28 cellular contexts compared by ENCODE assay signal in genomic region chr17:52298881-52299280, GRCh38.
"Had no signal": no experiment of that assay in that cellular context is flagged by ENCODE, and none has a peak within 500 bp of the region (broad histone marks: within the 10 kb centered on the region; RNA-seq: fewer than 3 reads in every experiment).

No MANE protein-coding gene starts in this region.

- ATAC-seq: effector memory CD8-positive, alpha-beta T cell; gastrocnemius medialis; left lobe of liver; mucosa of descending colon; natural killer cell treated with Interleukin-12 subunit alpha and Interleukin-12 subunit beta and Interleukin-15 and Interleukin-18, amount 100 ng/mL, for 72 hours; psoas muscle; right cardiac atrium; stimulated activated naive CD8-positive, alpha-beta T cell treated with anti-CD3 and anti-CD28 coated beads, Interleukin-15, amount 100 ng/mL, for 72 hours; upper lobe of right lung had no signal

- H3K4me1 ChIP-seq: gastrocnemius medialis, psoas muscle, suprapubic skin, transverse colon, upper lobe of right lung, uterus had no signal

- H3K27ac ChIP-seq: gastrocnemius medialis, ovary, psoas muscle, skin epidermis, suprapubic skin, transverse colon, upper lobe of right lung, uterus had no signal

- H3K27ac Mint-ChIP-seq: effector memory CD8-positive, alpha-beta T cell; memory B cell; naive B cell; natural killer cell treated with Interleukin-12 subunit alpha and Interleukin-12 subunit beta and Interleukin-15 and Interleukin-18, amount 100 ng/mL, for 72 hours; stimulated activated naive CD8-positive, alpha-beta T cell treated with anti-CD3 and anti-CD28 coated beads, Interleukin-15, amount 100 ng/mL, for 72 hours had no signal

- H3K9me3 ChIP-seq: gastrocnemius medialis, mucosa of descending colon, ovary, psoas muscle, suprapubic skin, transverse colon, upper lobe of right lung, uterus had no signal

- H3K36me3 ChIP-seq: gastrocnemius medialis, ovary, suprapubic skin, transverse colon, upper lobe of right lung, uterus had no signal

- H3K27me3 ChIP-seq: gastrocnemius medialis, ovary, suprapubic skin, transverse colon, upper lobe of right lung, uterus had no signal

- H3K36me3 Mint-ChIP-seq: memory B cell; naive B cell; natural killer cell treated with Interleukin-12 subunit alpha and Interleukin-12 subunit beta and Interleukin-15 and Interleukin-18, amount 100 ng/mL, for 72 hours had no signal

- H3K4me1 Mint-ChIP-seq: memory B cell; naive B cell; stimulated activated naive CD8-positive, alpha-beta T cell treated with anti-CD3 and anti-CD28 coated beads, Interleukin-15, amount 100 ng/mL, for 72 hours had no signal

- DNase-seq: cortex of kidney; effector memory CD8-positive, alpha-beta T cell; erythroblast; gastrocnemius medialis; head of caudate nucleus; kidney; mucosa of descending colon; naive B cell; nucleus accumbens; ovary; posterior cingulate gyrus; psoas muscle; right cardiac atrium; stimulated activated CD4-positive, alpha-beta T cell treated with anti-CD3 and anti-CD28 coated beads, Interleukin-15, amount 100 ng/mL, for 24 hours; stimulated activated CD4-positive, alpha-beta T cell treated with anti-CD3 and anti-CD28 coated beads, Interleukin-4, amount 100 ng/mL, for 1 hour; stimulated activated CD8-positive, alpha-beta memory T cell treated with anti-CD3 and anti-CD28 coated beads, Interleukin-4, amount 100 ng/mL, for 48 hours; stimulated activated naive CD4-positive, alpha-beta T cell; stimulated activated naive CD8-positive, alpha-beta T cell treated with anti-CD3 and anti-CD28 coated beads, Interleukin-15, amount 100 ng/mL, for 72 hours; transverse colon; upper lobe of right lung; uterus had no signal

- H3K27me3 Mint-ChIP-seq: effector memory CD8-positive, alpha-beta T cell; memory B cell; naive B cell; natural killer cell treated with Interleukin-12 subunit alpha and Interleukin-12 subunit beta and Interleukin-15 and Interleukin-18, amount 100 ng/mL, for 72 hours; stimulated activated naive CD8-positive, alpha-beta T cell treated with anti-CD3 and anti-CD28 coated beads, Interleukin-15, amount 100 ng/mL, for 72 hours had no signal

- H3K9me3 Mint-ChIP-seq: stimulated activated naive CD8-positive, alpha-beta T cell treated with anti-CD3 and anti-CD28 coated beads, Interleukin-15, amount 100 ng/mL, for 72 hours had no signal

- H3K4me3 Mint-ChIP-seq: effector memory CD8-positive, alpha-beta T cell; memory B cell; naive B cell; natural killer cell treated with Interleukin-12 subunit alpha and Interleukin-12 subunit beta and Interleukin-15 and Interleukin-18, amount 100 ng/mL, for 72 hours; stimulated activated naive CD8-positive, alpha-beta T cell treated with anti-CD3 and anti-CD28 coated beads, Interleukin-15, amount 100 ng/mL, for 72 hours had no signal

- FAIRE-seq: endometrium, kidney had no signal

- H3K4me3 ChIP-seq: gastrocnemius medialis, lung, mucosa of descending colon, ovary, psoas muscle, skin epidermis, suprapubic skin, transverse colon, upper lobe of right lung, uterus had no signal
